ENCODE assay signal across 1 cellular context in the genomic region with DNA sequence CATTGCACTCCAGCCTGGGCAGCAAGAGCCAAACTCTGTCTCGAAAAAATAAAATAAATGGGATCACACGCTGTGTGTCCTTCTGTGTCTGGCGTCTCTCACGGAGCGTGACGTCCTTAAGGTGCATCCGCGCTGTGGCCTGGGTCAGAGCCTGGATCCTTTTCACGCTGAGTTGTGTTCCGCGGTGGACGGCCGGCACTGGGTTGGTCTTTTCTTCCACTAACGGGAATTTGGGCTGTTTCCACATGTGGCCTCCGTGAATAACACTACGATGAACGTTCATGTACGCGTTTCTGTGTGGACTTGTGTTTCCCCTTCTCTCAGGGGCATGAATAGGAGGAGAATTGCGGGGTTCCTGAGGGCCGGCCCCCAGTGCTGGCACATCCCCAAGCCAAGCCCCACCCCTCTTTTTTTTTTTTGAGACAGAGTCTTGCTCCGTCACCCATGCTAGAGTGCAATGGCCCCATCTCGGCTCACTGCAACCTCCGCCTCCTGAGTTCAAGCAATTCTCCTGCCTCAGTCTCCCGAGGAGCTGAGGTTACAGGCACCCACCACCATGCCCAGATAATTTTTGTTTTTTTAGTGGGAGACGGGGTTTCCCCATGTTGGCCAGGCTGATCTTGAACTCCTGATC.
TF ChIP-seq lines count a peak whose summit lies in the region.

No MANE protein-coding gene starts in this region.

TF ChIP-seq in K562, 482 proteins besides CTCF, POLR2A, EP300 and RAD21 (continued from another document):
- TF ChIP-seq HIVEP1 (CRISPR knock-in tag; IDR thresholded peaks at IDR 0.05) (no peak), NEUROD1 (IDR thresholded peaks at IDR 0.05; ENCODE audit: borderline replicate concordance, low read depth, low read length, partially characterized antibody) (peak; percentile 16), ZBTB8A (IDR thresholded peaks at IDR 0.05; ENCODE audit: partially characterized antibody) (no peak), NCOA4 (IDR thresholded peaks at IDR 0.05; ENCODE audit: partially characterized antibody) (no peak), SUPT5H (IDR thresholded peaks at IDR 0.05) (peak; percentile 61; the same call in 1 of the 2 replicates), ATF7 (IDR thresholded peaks at IDR 0.05) (0 out of 2 replicates have a peak, but pooled peaks have one; percentile 17), SMAD2 (IDR thresholded peaks at IDR 0.05; ENCODE audit: low read depth, low read length) (no peak), TFAM (CRISPR knock-in tag; conservative IDR thresholded peaks at IDR 0.05) (no peak), NCOA6 (IDR thresholded peaks at IDR 0.05) (no peak)
- TF ChIP-seq, protein P1, sequence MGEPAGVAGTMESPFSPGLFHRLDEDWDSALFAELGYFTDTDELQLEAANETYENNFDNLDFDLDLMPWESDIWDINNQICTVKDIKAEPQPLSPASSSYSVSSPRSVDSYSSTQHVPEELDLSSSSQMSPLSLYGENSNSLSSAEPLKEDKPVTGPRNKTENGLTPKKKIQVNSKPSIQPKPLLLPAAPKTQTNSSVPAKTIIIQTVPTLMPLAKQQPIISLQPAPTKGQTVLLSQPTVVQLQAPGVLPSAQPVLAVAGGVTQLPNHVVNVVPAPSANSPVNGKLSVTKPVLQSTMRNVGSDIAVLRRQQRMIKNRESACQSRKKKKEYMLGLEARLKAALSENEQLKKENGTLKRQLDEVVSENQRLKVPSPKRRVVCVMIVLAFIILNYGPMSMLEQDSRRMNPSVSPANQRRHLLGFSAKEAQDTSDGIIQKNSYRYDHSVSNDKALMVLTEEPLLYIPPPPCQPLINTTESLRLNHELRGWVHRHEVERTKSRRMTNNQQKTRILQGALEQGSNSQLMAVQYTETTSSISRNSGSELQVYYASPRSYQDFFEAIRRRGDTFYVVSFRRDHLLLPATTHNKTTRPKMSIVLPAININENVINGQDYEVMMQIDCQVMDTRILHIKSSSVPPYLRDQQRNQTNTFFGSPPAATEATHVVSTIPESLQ (CRISPR knock-in tag; IDR thresholded peaks at IDR 0.05): no peak
- TF ChIP-seq, protein P2, sequence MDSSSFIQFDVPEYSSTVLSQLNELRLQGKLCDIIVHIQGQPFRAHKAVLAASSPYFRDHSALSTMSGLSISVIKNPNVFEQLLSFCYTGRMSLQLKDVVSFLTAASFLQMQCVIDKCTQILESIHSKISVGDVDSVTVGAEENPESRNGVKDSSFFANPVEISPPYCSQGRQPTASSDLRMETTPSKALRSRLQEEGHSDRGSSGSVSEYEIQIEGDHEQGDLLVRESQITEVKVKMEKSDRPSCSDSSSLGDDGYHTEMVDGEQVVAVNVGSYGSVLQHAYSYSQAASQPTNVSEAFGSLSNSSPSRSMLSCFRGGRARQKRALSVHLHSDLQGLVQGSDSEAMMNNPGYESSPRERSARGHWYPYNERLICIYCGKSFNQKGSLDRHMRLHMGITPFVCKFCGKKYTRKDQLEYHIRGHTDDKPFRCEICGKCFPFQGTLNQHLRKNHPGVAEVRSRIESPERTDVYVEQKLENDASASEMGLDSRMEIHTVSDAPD (CRISPR knock-in tag; IDR thresholded peaks at IDR 0.05): no peak
- TF ChIP-seq, protein P3, sequence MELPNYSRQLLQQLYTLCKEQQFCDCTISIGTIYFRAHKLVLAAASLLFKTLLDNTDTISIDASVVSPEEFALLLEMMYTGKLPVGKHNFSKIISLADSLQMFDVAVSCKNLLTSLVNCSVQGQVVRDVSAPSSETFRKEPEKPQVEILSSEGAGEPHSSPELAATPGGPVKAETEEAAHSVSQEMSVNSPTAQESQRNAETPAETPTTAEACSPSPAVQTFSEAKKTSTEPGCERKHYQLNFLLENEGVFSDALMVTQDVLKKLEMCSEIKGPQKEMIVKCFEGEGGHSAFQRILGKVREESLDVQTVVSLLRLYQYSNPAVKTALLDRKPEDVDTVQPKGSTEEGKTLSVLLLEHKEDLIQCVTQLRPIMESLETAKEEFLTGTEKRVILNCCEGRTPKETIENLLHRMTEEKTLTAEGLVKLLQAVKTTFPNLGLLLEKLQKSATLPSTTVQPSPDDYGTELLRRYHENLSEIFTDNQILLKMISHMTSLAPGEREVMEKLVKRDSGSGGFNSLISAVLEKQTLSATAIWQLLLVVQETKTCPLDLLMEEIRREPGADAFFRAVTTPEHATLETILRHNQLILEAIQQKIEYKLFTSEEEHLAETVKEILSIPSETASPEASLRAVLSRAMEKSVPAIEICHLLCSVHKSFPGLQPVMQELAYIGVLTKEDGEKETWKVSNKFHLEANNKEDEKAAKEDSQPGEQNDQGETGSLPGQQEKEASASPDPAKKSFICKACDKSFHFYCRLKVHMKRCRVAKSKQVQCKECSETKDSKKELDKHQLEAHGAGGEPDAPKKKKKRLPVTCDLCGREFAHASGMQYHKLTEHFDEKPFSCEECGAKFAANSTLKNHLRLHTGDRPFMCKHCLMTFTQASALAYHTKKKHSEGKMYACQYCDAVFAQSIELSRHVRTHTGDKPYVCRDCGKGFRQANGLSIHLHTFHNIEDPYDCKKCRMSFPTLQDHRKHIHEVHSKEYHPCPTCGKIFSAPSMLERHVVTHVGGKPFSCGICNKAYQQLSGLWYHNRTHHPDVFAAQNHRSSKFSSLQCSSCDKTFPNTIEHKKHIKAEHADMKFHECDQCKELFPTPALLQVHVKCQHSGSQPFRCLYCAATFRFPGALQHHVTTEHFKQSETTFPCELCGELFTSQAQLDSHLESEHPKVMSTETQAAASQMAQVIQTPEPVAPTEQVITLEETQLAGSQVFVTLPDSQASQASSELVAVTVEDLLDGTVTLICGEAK (IDR thresholded peaks at IDR 0.05): 0 out of 2 replicates have a peak, but pooled peaks have one; percentile 49
- TF ChIP-seq, protein P3 (CRISPR knock-in tag; IDR thresholded peaks at IDR 0.05): no peak
TF ChIP-seq in K562: peak in this region for 38.
